In the genomic region with DNA sequence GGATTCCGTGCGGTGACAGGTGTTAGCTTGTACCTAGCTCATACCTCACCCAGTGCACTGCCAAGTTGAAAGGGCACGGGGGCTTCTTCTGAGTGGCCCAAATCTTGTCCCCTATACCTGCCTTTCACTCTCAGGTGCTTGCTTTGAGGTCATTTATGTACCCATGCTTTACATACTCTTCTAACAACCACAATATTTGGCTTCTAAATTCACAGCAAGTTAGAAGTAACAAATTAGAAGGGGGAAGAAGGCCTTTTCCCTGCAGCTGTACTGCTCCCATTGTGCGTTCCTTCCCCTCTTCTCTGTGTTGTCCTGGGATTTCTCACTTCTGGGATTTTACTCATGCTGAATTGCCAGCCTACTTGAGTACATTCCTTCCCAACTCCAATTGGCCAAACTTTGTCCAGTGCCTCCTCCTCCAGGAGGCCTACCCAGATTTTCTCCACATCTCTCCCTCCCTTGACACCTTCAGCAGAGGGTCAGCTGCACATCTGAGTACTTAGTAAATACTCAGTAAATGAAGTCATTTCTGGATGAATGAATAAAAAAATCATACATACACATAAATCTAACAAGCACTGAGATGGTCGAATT, we compare ENCODE assay signal across 16 cellular contexts.
DNase-seq lines count a peak whose midpoint lies in the region; ATAC-seq and TF ChIP-seq lines count a peak whose summit lies in the region.
"Had no signal": no experiment of that assay in that cellular context is flagged by ENCODE, and none has a peak within 500 bp of the region (broad histone marks: within the 10 kb centered on the region; RNA-seq: fewer than 3 reads in every experiment).

No MANE protein-coding gene starts in this region.

- DNase-seq in T-helper 1 cell (no peak), HFFc6 (no peak), GDM1 (lab: John Stamatoyannopoulos, UW) (no peak)
- DNase-seq in naive thymus-derived CD8-positive, alpha-beta T cell = no peak
- DNase-seq: activated CD8-positive, alpha-beta T cell treated with anti-CD3 and anti-CD28 coated beads, Interleukin-2, amount 10 ng/mL, durations not matched to agents 7 days and 5 days; activated gamma-delta T cell treated with Interleukin-2 at 50 U/mL for 16 hours; DMS 273 treated with DMSO at 0.1 percent for 48 hours; effector CD8-positive, alpha-beta T cell; NK-92 treated with Interleukin-12 subunit alpha and Interleukin-12 subunit beta, amount 100 ng/mL, for 24 hours; retina; SHP77 had no signal

- H3K9me3 Mint-ChIP-seq in T-helper 1 cell treated with Interleukin-12 subunit alpha and Interleukin-12 subunit beta and Interleukin-4 antibody, amounts not matched to agents 30 μg/mL and 1 μg/mL, for 36 hours = no peaks in the 10 kb centered on the region
- no peaks in the 10 kb centered on the region for H3K9me3 Mint-ChIP-seq in HFFc6
- no peaks in the 10 kb centered on the region for H3K9me3 Mint-ChIP-seq in naive thymus-derived CD8-positive, alpha-beta T cell

- no peak for TF ChIP-seq CTCF in HFFc6 (IDR thresholded peaks at IDR 0.05)

- ATAC-seq in naive thymus-derived CD8-positive, alpha-beta T cell = no peak
- ATAC-seq in GM21367 (IDR thresholded peaks at IDR 0.05; ENCODE audit: unreplicated experiment) (no peak), GM19351 (IDR thresholded peaks at IDR 0.05; ENCODE audit: unreplicated experiment) (no peak)
- ATAC-seq: activated CD8-positive, alpha-beta T cell treated with anti-CD3 and anti-CD28 coated beads, Interleukin-2, amount 10 ng/mL, durations not matched to agents 7 days and 5 days; left lobe of liver had no signal

- peak overlapping the region; percentile 38 for H3K27ac ChIP-seq in angular gyrus (ENCODE audit: low read depth, low read length)

- peaks cover 3% of the 10 kb centered on the region for H3K36me3 Mint-ChIP-seq in T-helper 1 cell treated with Interleukin-12 subunit alpha and Interleukin-12 subunit beta and Interleukin-4 antibody, amounts not matched to agents 30 μg/mL and 1 μg/mL, for 36 hours (ENCODE audit: low read depth)
- H3K36me3 Mint-ChIP-seq in HFFc6 (ENCODE audit: low read depth) = no peaks in the 10 kb centered on the region
- no peaks in the 10 kb centered on the region for H3K36me3 Mint-ChIP-seq in naive thymus-derived CD8-positive, alpha-beta T cell

- H3K27me3 Mint-ChIP-seq in T-helper 1 cell treated with Interleukin-12 subunit alpha and Interleukin-12 subunit beta and Interleukin-4 antibody, amounts not matched to agents 30 μg/mL and 1 μg/mL, for 36 hours (ENCODE audit: low read depth) = peaks cover 85% of the 10 kb centered on the region
- peaks cover 52% of the 10 kb centered on the region for H3K27me3 Mint-ChIP-seq in HFFc6 (ENCODE audit: insufficient read depth)
- peaks cover 51 to 86% (median 61%) of the 10 kb centered on the region in 5 donors for H3K27me3 Mint-ChIP-seq in naive thymus-derived CD8-positive, alpha-beta T cell

- POLR2A ChIA-PET in naive thymus-derived CD8-positive, alpha-beta T cell (lab: Charles Lee) = no interaction called here

- H3K4me3 Mint-ChIP-seq in T-helper 1 cell treated with Interleukin-12 subunit alpha and Interleukin-12 subunit beta and Interleukin-4 antibody, amounts not matched to agents 30 μg/mL and 1 μg/mL, for 36 hours = peak overlapping the region; percentile 73
- peak overlapping the region; percentile 88 for H3K4me3 Mint-ChIP-seq in HFFc6
- peak overlapping the region in 7 of 10 donors; percentile 52 to 75 (median 58) for H3K4me3 Mint-ChIP-seq in naive thymus-derived CD8-positive, alpha-beta T cell

- no peak overlapping the region for H3K27ac Mint-ChIP-seq in T-helper 1 cell treated with Interleukin-12 subunit alpha and Interleukin-12 subunit beta and Interleukin-4 antibody, amounts not matched to agents 30 μg/mL and 1 μg/mL, for 36 hours
- no peak overlapping the region for H3K27ac Mint-ChIP-seq in HFFc6
- no peak overlapping the region for H3K27ac Mint-ChIP-seq in naive thymus-derived CD8-positive, alpha-beta T cell
- H3K27ac Mint-ChIP-seq: activated CD8-positive, alpha-beta T cell treated with anti-CD3 and anti-CD28 coated beads, Interleukin-2, amount 10 ng/mL, durations not matched to agents 7 days and 5 days had no signal

- H3K4me1 Mint-ChIP-seq in T-helper 1 cell treated with Interleukin-12 subunit alpha and Interleukin-12 subunit beta and Interleukin-4 antibody, amounts not matched to agents 30 μg/mL and 1 μg/mL, for 36 hours (ENCODE audit: low read depth) = peaks cover 22% of the 10 kb centered on the region
- H3K4me1 Mint-ChIP-seq in HFFc6 (ENCODE audit: low read depth) = peaks cover 18% of the 10 kb centered on the region
- H3K4me1 Mint-ChIP-seq in naive thymus-derived CD8-positive, alpha-beta T cell = peaks cover 1 to 25% (median 8%) of the 10 kb centered on the region in 4 donors
